17 cellular contexts compared by ENCODE assay signal in genomic region chr14:90456551-90456950, GRCh38.
"Had no signal": no experiment of that assay in that cellular context is flagged by ENCODE, and none has a peak within 500 bp of the region (broad histone marks: within the 10 kb centered on the region; RNA-seq: fewer than 3 reads in every experiment).

No MANE protein-coding gene starts in this region.

- H3K27ac Mint-ChIP-seq: activated CD4-positive, alpha-beta T cell treated with anti-CD3 and anti-CD28 coated beads, Interleukin-2, amount 10 ng/mL, durations not matched to agents 24 days and 14 days; activated T-helper 17 cell treated with anti-CD3 and anti-CD28 coated beads, Interleukin-2, amount 50 U/mL, for 72 hours; WTC11 had no signal

- DNase-seq: activated CD4-positive, alpha-beta T cell treated with anti-CD3 and anti-CD28 coated beads, Interleukin-2, amount 10 ng/mL, durations not matched to agents 24 days and 14 days; activated naive CD4-positive, alpha-beta T cell treated with anti-CD3 and anti-CD28 coated beads, Interleukin-2, amount 50 U/mL, for 16 hours; adrenal gland; dermis blood vessel endothelial cell; left colon; naive thymus-derived CD4-positive, alpha-beta T cell; psoas muscle; spleen; stimulated activated CD4-positive, alpha-beta T cell treated with anti-CD3 and anti-CD28 coated beads, Interleukin-2, amount 100 ng/mL, for 24 hours; stimulated activated naive CD4-positive, alpha-beta T cell; T-helper 1 cell had no signal

- H3K4me3 Mint-ChIP-seq: activated CD4-positive, alpha-beta T cell treated with anti-CD3 and anti-CD28 coated beads, Interleukin-2, amount 10 ng/mL, durations not matched to agents 24 days and 14 days; activated T-helper 17 cell treated with anti-CD3 and anti-CD28 coated beads, Interleukin-2, amount 50 U/mL, for 72 hours; central memory CD8-positive, alpha-beta T cell; naive thymus-derived CD4-positive, alpha-beta T cell; WTC11 had no signal

- H3K27me3 Mint-ChIP-seq: activated CD4-positive, alpha-beta T cell treated with anti-CD3 and anti-CD28 coated beads, Interleukin-2, amount 10 ng/mL, durations not matched to agents 24 days and 14 days; activated T-helper 17 cell treated with anti-CD3 and anti-CD28 coated beads, Interleukin-2, amount 50 U/mL, for 72 hours; naive thymus-derived CD4-positive, alpha-beta T cell had no signal

- H3K27me3 ChIP-seq: adrenal gland, esophagus muscularis mucosa, spleen had no signal

- H3K27ac ChIP-seq: esophagus muscularis mucosa, psoas muscle, spleen, suprapubic skin had no signal

- H3K36me3 Mint-ChIP-seq: naive thymus-derived CD4-positive, alpha-beta T cell; WTC11 had no signal

- H3K9me3 Mint-ChIP-seq: activated CD4-positive, alpha-beta T cell treated with anti-CD3 and anti-CD28 coated beads, Interleukin-2, amount 10 ng/mL, durations not matched to agents 24 days and 14 days; activated T-helper 17 cell treated with anti-CD3 and anti-CD28 coated beads, Interleukin-2, amount 50 U/mL, for 72 hours; central memory CD8-positive, alpha-beta T cell; naive thymus-derived CD4-positive, alpha-beta T cell; WTC11 had no signal

- H3K4me1 Mint-ChIP-seq: activated T-helper 17 cell treated with anti-CD3 and anti-CD28 coated beads, Interleukin-2, amount 50 U/mL, for 72 hours; central memory CD8-positive, alpha-beta T cell had no signal

- H3K4me1 ChIP-seq: psoas muscle had no signal

- H3K9me3 ChIP-seq: adrenal gland, esophagus muscularis mucosa, psoas muscle, spleen, suprapubic skin had no signal

- H3K4me3 ChIP-seq: adrenal gland, esophagus muscularis mucosa, lung, psoas muscle, spleen, suprapubic skin had no signal

- H3K36me3 ChIP-seq: adrenal gland, esophagus muscularis mucosa, spleen, suprapubic skin had no signal
